1 cellular context compared by ENCODE assay signal in genomic region chr3:179147571-179148445, GRCh38.
TF ChIP-seq lines count a peak whose summit lies in the region.

PIK3CA (plus strand) TSS chr3:179148357; CDS start chr3:179198826, 50,469 bp downstream.

TF ChIP-seq in GM12878, 131 proteins besides CTCF, POLR2A, EP300 and RAD21 (continued from another document and continues in another):
- TF ChIP-seq SPI1 (IDR thresholded peaks at IDR 0.05; ENCODE audit: borderline replicate concordance, insufficient read depth, low read depth, low read length) (peak; percentile 47; the same call in 1 of the 2 replicates), PKNOX1 (IDR thresholded peaks at IDR 0.05) (peak; percentile 46), CEBPB (IDR thresholded peaks at IDR 0.05; ENCODE audit: borderline replicate concordance in 1 of 2, low read depth in 2 of 2, low read length in 2 of 2) (no peak), SREBF2 (IDR thresholded peaks at IDR 0.05; ENCODE audit: low read length) (peak; percentile 46; the same call in 1 of the 2 replicates), MTA2 (IDR thresholded peaks at IDR 0.05; ENCODE audit: low read depth) (peak; percentile 73), STAT3 (IDR thresholded peaks at IDR 0.05; ENCODE audit: low read depth, low read length) (no peak), SRF (IDR thresholded peaks at IDR 0.05; ENCODE audit: low read depth in 2 of 2, low read length in 2 of 2) (0 out of 4 replicates have a peak, but pooled peaks of 1 of the 2 experiments have one; percentile 1), MYC (IDR thresholded peaks at IDR 0.05; ENCODE audit: insufficient read depth, insufficient read length, insufficient replicate concordance, low read length, severe bottlenecking) (no peak), FOXM1 (IDR thresholded peaks at IDR 0.05; ENCODE audit: low read depth, low read length) (no peak; the same call in 1 of the 2 replicates), CREB1 (IDR thresholded peaks at IDR 0.05; ENCODE audit: low read depth) (peak; percentile 77), IRF4 (IDR thresholded peaks at IDR 0.05; ENCODE audit: low read depth, low read length) (no peak; the same call in 1 of the 2 replicates), CHD2 (IDR thresholded peaks at IDR 0.05; ENCODE audit: borderline replicate concordance, low read depth, low read length) (no peak; the same call in 1 of the 2 replicates), CHD1 (IDR thresholded peaks at IDR 0.05; ENCODE audit: low read depth, low read length) (no peak), KDM1A (IDR thresholded peaks at IDR 0.05; ENCODE audit: borderline replicate concordance) (no peak), NRF1 (conservative IDR thresholded peaks at IDR 0.05; ENCODE audit: low read depth, low read length) (peak; percentile 35; the same call in 1 of the 2 replicates), CBX3 (IDR thresholded peaks at IDR 0.05; ENCODE audit: borderline replicate concordance, low read depth) (no peak), KAT2A (conservative IDR thresholded peaks at IDR 0.05; ENCODE audit: control insufficient read depth, low read depth, low read length) (no peak), ASH2L (IDR thresholded peaks at IDR 0.05; ENCODE audit: borderline replicate concordance, low read depth) (0 out of 2 replicates have a peak, but pooled peaks have one; percentile 9), SIN3A (IDR thresholded peaks at IDR 0.05; ENCODE audit: low read depth, low read length) (peak; percentile 27; the same call in 1 of the 2 replicates), RELA (IDR thresholded peaks at IDR 0.05; ENCODE audit: borderline replicate concordance, partially characterized antibody) (no peak), RB1 (IDR thresholded peaks at IDR 0.05; ENCODE audit: borderline replicate concordance) (no peak), ATF3 (IDR thresholded peaks at IDR 0.05; ENCODE audit: borderline replicate concordance, extremely low read depth, low read depth, low read length) (no peak), ZNF207 (IDR thresholded peaks at IDR 0.05; ENCODE audit: borderline replicate concordance) (no peak; the same call in 1 of the 2 replicates), POU2F2 (IDR thresholded peaks at IDR 0.05; ENCODE audit: borderline replicate concordance, low read depth, low read length) (no peak; the same call in 2 of the 3 replicates), USF1 (IDR thresholded peaks at IDR 0.05; ENCODE audit: borderline replicate concordance, extremely low read length, insufficient read depth, low read depth, low read length) (no peak), BMI1 (IDR thresholded peaks at IDR 0.05; ENCODE audit: borderline replicate concordance) (peak; percentile 46; the same call in 1 of the 2 replicates), E2F4 (IDR thresholded peaks at IDR 0.05; ENCODE audit: low read depth, low read length) (no peak), JUNB (IDR thresholded peaks at IDR 0.05) (peak; percentile 31), BCL3 (IDR thresholded peaks at IDR 0.05; ENCODE audit: borderline replicate concordance, insufficient read depth, low read depth, low read length, poor library complexity, severe bottlenecking) (no peak), RAD51 (IDR thresholded peaks at IDR 0.05) (no peak), MXI1 (IDR thresholded peaks at IDR 0.05; ENCODE audit: low read depth, low read length) (peak; percentile 75), ZNF687 (IDR thresholded peaks at IDR 0.05) (no peak), ATF2 (IDR thresholded peaks at IDR 0.05; ENCODE audit: low read length) (no peak), NFYA (IDR thresholded peaks at IDR 0.05; ENCODE audit: borderline replicate concordance, low read depth, low read length) (no peak), NR2C2 (IDR thresholded peaks at IDR 0.05; ENCODE audit: borderline replicate concordance, control insufficient read depth, insufficient read length, low read depth) (no peak), YY1 (IDR thresholded peaks at IDR 0.05; ENCODE audit: low read depth, low read length) (no peak), TCF12 (IDR thresholded peaks at IDR 0.05; ENCODE audit: low read depth, low read length) (0 out of 2 replicates have a peak, but pooled peaks have one; percentile 3), HDAC6 (IDR thresholded peaks at IDR 0.05; ENCODE audit: unreplicated experiment) (no peak), HDAC2 (IDR thresholded peaks at IDR 0.05) (no peak), LARP7 (IDR thresholded peaks at IDR 0.05) (0 out of 2 replicates have a peak, but pooled peaks have one; percentile 41), SREBF1 (IDR thresholded peaks at IDR 0.05; ENCODE audit: low read length) (peak; percentile 70; the same call in 1 of the 2 replicates), ZSCAN29 (IDR thresholded peaks at IDR 0.05) (no peak), MEF2A (IDR thresholded peaks at IDR 0.05; ENCODE audit: insufficient read depth, low read depth, low read length) (no peak), SIX5 (IDR thresholded peaks at IDR 0.05; ENCODE audit: low read depth, low read length, severe bottlenecking) (peak; percentile 64), IRF5 (IDR thresholded peaks at IDR 0.05; ENCODE audit: borderline replicate concordance) (peak; percentile 67; the same call in 1 of the 2 replicates), HCFC1 (IDR thresholded peaks at IDR 0.05; ENCODE audit: low read length) (peak; percentile 72), SMAD5 (IDR thresholded peaks at IDR 0.05; ENCODE audit: low read depth) (0 out of 2 replicates have a peak, but pooled peaks have one; percentile 17), HSF1 (IDR thresholded peaks at IDR 0.05; ENCODE audit: low read depth, low read length) (no peak)
